Comparison of ENCODE assay signal across 1 cellular context in genomic region chr10:84138478-84139125, GRCh38.
A peak's percentile ranks its signal among the peaks of the same experiment; 100 is the strongest.
TF ChIP-seq lines count a peak whose summit lies in the region.

No MANE protein-coding gene starts in this region.

TF ChIP-seq in K562, 482 proteins besides CTCF, POLR2A, EP300 and RAD21 (continued from another document and continues in another):
- no peak for TF ChIP-seq ATF2 (CRISPR knock-in tag; IDR thresholded peaks at IDR 0.05)
- TF ChIP-seq, protein P1, sequence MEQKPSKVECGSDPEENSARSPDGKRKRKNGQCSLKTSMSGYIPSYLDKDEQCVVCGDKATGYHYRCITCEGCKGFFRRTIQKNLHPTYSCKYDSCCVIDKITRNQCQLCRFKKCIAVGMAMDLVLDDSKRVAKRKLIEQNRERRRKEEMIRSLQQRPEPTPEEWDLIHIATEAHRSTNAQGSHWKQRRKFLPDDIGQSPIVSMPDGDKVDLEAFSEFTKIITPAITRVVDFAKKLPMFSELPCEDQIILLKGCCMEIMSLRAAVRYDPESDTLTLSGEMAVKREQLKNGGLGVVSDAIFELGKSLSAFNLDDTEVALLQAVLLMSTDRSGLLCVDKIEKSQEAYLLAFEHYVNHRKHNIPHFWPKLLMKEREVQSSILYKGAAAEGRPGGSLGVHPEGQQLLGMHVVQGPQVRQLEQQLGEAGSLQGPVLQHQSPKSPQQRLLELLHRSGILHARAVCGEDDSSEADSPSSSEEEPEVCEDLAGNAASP (IDR thresholded peaks at IDR 0.05), result no peak
- TF ChIP-seq, protein P2, sequence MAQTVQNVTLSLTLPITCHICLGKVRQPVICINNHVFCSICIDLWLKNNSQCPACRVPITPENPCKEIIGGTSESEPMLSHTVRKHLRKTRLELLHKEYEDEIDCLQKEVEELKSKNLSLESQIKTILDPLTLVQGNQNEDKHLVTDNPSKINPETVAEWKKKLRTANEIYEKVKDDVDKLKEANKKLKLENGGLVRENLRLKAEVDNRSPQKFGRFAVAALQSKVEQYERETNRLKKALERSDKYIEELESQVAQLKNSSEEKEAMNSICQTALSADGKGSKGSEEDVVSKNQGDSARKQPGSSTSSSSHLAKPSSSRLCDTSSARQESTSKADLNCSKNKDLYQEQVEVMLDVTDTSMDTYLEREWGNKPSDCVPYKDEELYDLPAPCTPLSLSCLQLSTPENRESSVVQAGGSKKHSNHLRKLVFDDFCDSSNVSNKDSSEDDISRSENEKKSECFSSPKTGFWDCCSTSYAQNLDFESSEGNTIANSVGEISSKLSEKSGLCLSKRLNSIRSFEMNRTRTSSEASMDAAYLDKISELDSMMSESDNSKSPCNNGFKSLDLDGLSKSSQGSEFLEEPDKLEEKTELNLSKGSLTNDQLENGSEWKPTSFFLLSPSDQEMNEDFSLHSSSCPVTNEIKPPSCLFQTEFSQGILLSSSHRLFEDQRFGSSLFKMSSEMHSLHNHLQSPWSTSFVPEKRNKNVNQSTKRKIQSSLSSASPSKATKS (CRISPR knock-in tag; IDR thresholded peaks at IDR 0.05), result no peak
- TF ChIP-seq RBM22 (IDR thresholded peaks at IDR 0.05; ENCODE audit: low read depth, low read length, poor library complexity, severe bottlenecking), result no peak
- TF ChIP-seq, protein P3, sequence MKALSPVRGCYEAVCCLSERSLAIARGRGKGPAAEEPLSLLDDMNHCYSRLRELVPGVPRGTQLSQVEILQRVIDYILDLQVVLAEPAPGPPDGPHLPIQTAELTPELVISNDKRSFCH (CRISPR knock-in tag; IDR thresholded peaks at IDR 0.05), result no peak
- TF ChIP-seq, protein P3 (tag; IDR thresholded peaks at IDR 0.05), result no peak
- TF ChIP-seq ZBTB17 (CRISPR knock-in tag; IDR thresholded peaks at IDR 0.05), result no peak
- no peak for TF ChIP-seq ERF (CRISPR knock-in tag; IDR thresholded peaks at IDR 0.05)
- TF ChIP-seq KDM4B (IDR thresholded peaks at IDR 0.05; ENCODE audit: borderline replicate concordance in 2 of 2, low read depth in 1 of 2), result no peak
- no peak for TF ChIP-seq TFE3 (CRISPR knock-in tag; IDR thresholded peaks at IDR 0.05)
- TF ChIP-seq ZEB2 (IDR thresholded peaks at IDR 0.05), result peak; percentile 19; the same call in 1 of the 2 replicates
- TF ChIP-seq, protein P4, sequence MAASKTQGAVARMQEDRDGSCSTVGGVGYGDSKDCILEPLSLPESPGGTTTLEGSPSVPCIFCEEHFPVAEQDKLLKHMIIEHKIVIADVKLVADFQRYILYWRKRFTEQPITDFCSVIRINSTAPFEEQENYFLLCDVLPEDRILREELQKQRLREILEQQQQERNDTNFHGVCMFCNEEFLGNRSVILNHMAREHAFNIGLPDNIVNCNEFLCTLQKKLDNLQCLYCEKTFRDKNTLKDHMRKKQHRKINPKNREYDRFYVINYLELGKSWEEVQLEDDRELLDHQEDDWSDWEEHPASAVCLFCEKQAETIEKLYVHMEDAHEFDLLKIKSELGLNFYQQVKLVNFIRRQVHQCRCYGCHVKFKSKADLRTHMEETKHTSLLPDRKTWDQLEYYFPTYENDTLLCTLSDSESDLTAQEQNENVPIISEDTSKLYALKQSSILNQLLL (CRISPR knock-in tag; IDR thresholded peaks at IDR 0.05; ENCODE audit: borderline replicate concordance), result no peak
- no peak for TF ChIP-seq KDM2B (CRISPR knock-in tag; IDR thresholded peaks at IDR 0.05)
- TF ChIP-seq SNRNP70 (optimal IDR thresholded peaks at IDR 0.05; ENCODE audit: low read depth, low read length), result no peak
- TF ChIP-seq ZNF707 (CRISPR knock-in tag; conservative IDR thresholded peaks at IDR 0.05), result no peak
- no peak for TF ChIP-seq ZNF830 (CRISPR knock-in tag; IDR thresholded peaks at IDR 0.05)
- TF ChIP-seq MCM7 (IDR thresholded peaks at IDR 0.05), result no peak
- TF ChIP-seq ZNF695 (CRISPR knock-in tag; IDR thresholded peaks at IDR 0.05), result no peak
- TF ChIP-seq SAFB (IDR thresholded peaks at IDR 0.05; ENCODE audit: borderline replicate concordance, low read depth, low read length), result no peak
- TF ChIP-seq SMARCA4 (IDR thresholded peaks at IDR 0.05), result peak; percentile 56
- TF ChIP-seq, protein P5, sequence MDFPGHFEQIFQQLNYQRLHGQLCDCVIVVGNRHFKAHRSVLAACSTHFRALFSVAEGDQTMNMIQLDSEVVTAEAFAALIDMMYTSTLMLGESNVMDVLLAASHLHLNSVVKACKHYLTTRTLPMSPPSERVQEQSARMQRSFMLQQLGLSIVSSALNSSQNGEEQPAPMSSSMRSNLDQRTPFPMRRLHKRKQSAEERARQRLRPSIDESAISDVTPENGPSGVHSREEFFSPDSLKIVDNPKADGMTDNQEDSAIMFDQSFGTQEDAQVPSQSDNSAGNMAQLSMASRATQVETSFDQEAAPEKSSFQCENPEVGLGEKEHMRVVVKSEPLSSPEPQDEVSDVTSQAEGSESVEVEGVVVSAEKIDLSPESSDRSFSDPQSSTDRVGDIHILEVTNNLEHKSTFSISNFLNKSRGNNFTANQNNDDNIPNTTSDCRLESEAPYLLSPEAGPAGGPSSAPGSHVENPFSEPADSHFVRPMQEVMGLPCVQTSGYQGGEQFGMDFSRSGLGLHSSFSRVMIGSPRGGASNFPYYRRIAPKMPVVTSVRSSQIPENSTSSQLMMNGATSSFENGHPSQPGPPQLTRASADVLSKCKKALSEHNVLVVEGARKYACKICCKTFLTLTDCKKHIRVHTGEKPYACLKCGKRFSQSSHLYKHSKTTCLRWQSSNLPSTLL (IDR thresholded peaks at IDR 0.05), result no peak
- TF ChIP-seq, protein P6, sequence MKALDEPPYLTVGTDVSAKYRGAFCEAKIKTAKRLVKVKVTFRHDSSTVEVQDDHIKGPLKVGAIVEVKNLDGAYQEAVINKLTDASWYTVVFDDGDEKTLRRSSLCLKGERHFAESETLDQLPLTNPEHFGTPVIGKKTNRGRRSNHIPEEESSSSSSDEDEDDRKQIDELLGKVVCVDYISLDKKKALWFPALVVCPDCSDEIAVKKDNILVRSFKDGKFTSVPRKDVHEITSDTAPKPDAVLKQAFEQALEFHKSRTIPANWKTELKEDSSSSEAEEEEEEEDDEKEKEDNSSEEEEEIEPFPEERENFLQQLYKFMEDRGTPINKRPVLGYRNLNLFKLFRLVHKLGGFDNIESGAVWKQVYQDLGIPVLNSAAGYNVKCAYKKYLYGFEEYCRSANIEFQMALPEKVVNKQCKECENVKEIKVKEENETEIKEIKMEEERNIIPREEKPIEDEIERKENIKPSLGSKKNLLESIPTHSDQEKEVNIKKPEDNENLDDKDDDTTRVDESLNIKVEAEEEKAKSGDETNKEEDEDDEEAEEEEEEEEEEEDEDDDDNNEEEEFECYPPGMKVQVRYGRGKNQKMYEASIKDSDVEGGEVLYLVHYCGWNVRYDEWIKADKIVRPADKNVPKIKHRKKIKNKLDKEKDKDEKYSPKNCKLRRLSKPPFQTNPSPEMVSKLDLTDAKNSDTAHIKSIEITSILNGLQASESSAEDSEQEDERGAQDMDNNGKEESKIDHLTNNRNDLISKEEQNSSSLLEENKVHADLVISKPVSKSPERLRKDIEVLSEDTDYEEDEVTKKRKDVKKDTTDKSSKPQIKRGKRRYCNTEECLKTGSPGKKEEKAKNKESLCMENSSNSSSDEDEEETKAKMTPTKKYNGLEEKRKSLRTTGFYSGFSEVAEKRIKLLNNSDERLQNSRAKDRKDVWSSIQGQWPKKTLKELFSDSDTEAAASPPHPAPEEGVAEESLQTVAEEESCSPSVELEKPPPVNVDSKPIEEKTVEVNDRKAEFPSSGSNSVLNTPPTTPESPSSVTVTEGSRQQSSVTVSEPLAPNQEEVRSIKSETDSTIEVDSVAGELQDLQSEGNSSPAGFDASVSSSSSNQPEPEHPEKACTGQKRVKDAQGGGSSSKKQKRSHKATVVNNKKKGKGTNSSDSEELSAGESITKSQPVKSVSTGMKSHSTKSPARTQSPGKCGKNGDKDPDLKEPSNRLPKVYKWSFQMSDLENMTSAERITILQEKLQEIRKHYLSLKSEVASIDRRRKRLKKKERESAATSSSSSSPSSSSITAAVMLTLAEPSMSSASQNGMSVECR (CRISPR knock-in tag; IDR thresholded peaks at IDR 0.05), result no peak
- peak; percentile 60; the same call in 1 of the 2 replicates for TF ChIP-seq NFATC3 (IDR thresholded peaks at IDR 0.05)
- peak; percentile 17 for TF ChIP-seq HDAC3 (IDR thresholded peaks at IDR 0.05; ENCODE audit: borderline replicate concordance, partially characterized antibody)
- TF ChIP-seq, protein P7, sequence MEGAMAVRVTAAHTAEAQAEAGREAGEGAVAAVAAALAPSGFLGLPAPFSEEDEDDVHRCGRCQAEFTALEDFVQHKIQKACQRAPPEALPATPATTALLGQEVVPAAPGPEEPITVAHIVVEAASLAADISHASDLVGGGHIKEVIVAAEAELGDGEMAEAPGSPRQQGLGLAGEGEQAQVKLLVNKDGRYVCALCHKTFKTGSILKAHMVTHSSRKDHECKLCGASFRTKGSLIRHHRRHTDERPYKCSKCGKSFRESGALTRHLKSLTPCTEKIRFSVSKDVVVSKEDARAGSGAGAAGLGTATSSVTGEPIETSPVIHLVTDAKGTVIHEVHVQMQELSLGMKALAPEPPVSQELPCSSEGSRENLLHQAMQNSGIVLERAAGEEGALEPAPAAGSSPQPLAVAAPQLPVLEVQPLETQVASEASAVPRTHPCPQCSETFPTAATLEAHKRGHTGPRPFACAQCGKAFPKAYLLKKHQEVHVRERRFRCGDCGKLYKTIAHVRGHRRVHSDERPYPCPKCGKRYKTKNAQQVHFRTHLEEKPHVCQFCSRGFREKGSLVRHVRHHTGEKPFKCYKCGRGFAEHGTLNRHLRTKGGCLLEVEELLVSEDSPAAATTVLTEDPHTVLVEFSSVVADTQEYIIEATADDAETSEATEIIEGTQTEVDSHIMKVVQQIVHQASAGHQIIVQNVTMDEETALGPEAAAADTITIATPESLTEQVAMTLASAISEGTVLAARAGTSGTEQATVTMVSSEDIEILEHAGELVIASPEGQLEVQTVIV (CRISPR knock-in tag; IDR thresholded peaks at IDR 0.05; ENCODE audit: borderline replicate concordance), result no peak
- TF ChIP-seq BRCA1 (IDR thresholded peaks at IDR 0.05), result no peak
- TF ChIP-seq BRCA1 (CRISPR knock-in tag; IDR thresholded peaks at IDR 0.05), result no peak
- no peak for TF ChIP-seq ZBTB11 (CRISPR knock-in tag; IDR thresholded peaks at IDR 0.05)
- TF ChIP-seq SREBF2 (CRISPR knock-in tag; IDR thresholded peaks at IDR 0.05), result no peak
- no peak; the same call in 1 of the 2 replicates for TF ChIP-seq ZNF395 (CRISPR knock-in tag; IDR thresholded peaks at IDR 0.05)
- TF ChIP-seq SMARCC2 (IDR thresholded peaks at IDR 0.05; ENCODE audit: low read depth), result peak; percentile 45; the same call in 1 of the 2 replicates
- TF ChIP-seq SAFB2 (IDR thresholded peaks at IDR 0.05; ENCODE audit: borderline replicate concordance, low read depth, low read length, severe bottlenecking), result no peak
- TF ChIP-seq NR4A1 (CRISPR knock-in tag; IDR thresholded peaks at IDR 0.05), result no peak
- TF ChIP-seq NR4A1 (tag; IDR thresholded peaks at IDR 0.05), result 0 out of 2 replicates have a peak, but pooled peaks have one; percentile 76
- 0 out of 4 replicates have a peak, but pooled peaks of 1 of the 2 experiments have one; percentile 11 for TF ChIP-seq TRIM24 (IDR thresholded peaks at IDR 0.05)
- TF ChIP-seq ZKSCAN1 (IDR thresholded peaks at IDR 0.05; ENCODE audit: low read depth, low read length), result no peak
- no peak for TF ChIP-seq CEBPB (tag; IDR thresholded peaks at IDR 0.05)
- TF ChIP-seq BRD9 (IDR thresholded peaks at IDR 0.05; ENCODE audit: low read depth, partially characterized antibody), result peak; percentile 69
